In the genomic region with DNA sequence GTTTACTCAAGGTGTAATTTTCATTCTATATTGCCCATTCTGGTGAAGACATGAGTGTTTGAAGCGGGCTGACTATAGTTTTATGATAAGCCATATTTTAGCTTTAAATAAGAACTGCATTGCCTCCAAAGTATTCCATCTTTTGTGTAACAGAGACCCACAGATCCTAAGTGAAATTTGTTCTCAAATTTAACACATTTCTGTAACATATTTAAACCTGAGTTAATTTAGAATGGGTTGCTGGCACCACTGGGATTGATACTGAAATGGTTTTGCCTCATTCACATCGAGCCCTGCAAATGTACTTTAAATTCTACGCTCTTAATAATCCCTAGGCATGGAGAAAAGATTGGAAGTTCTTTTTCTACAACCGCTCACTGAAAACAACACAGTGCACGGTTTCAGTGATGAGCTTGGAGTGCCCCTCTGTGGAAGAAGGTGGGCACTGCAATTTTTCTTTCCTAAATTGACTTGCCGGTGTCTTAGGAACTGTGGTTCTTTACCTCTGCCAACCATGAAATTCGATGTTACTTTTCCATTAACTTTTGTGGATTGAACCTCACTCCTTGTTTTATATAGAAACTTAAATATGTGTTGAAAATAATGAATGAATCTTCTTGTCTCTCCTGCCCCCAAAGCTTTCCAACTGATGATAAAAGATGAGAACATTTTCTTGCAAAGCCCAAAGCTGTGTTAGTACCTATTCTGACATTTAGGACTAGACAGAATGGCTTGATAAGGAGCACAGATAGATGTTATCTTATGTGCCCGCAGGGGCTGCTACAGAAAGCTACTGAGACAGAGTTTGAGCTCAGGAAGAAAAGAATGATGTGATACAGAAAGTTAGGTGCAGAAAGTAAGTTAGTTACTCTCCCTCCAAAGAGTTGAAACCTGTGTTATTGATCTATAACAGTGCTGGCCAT, we compare ENCODE assay signal across 8 cellular contexts.
DNase-seq lines count a peak whose midpoint lies in the region; ATAC-seq and TF ChIP-seq lines count a peak whose summit lies in the region.

No MANE protein-coding gene starts in this region.

- no peak overlapping the region for H3K27ac Mint-ChIP-seq in T-helper 17 cell

- intact Hi-C loops in gastrocnemius medialis (cut with DNase I; ENCODE audit: low total_unique reads): loop anchor here (1.0 to 5.0 kb wide), 2 partner anchors 974 to 1356 kb away; no protein-coding TSS in a partner anchor

- H3K36me3 Mint-ChIP-seq in T-helper 17 cell (ENCODE audit: low read depth): peaks cover 2% of the 10 kb centered on the region

- H3K9ac ChIP-seq in iPS-15b (ENCODE audit: low read depth, low read length): no peak overlapping the region

- in situ Hi-C loops in astrocyte of the spinal cord (cut with HindIII; ENCODE audit: low sequenced_read_pairs): no loop called here
- in situ Hi-C loops in gastrocnemius medialis (cut with MboI; ENCODE audit: low sequenced_read_pairs in 4 of 4): loop anchor here (10.0 to 25.0 kb wide), 2 partner anchors 979 to 1346 kb away; no protein-coding TSS in a partner anchor

- H3K27me3 Mint-ChIP-seq in T-helper 17 cell: peaks cover 63% of the 10 kb centered on the region

- H3K4me3 Mint-ChIP-seq in T-helper 17 cell: peak overlapping the region; percentile 88

- H3K27me3 ChIP-seq in iPS-15b (ENCODE audit: control insufficient read depth, insufficient read depth, low read length) (peaks cover 8% of the 10 kb centered on the region), gastrocnemius medialis (peaks cover 0 to 5% (median 5%) of the 10 kb centered on the region in 3 donors)

- TF ChIP-seq POLR2A in gastrocnemius medialis (IDR thresholded peaks at IDR 0.05): no peak

- TF ChIP-seq CTCF in astrocyte of the spinal cord (IDR thresholded peaks at IDR 0.05; ENCODE audit: low read depth, low read length) (peak; percentile 90), gastrocnemius medialis (IDR thresholded peaks at IDR 0.05 in 4 of 5, conservative IDR thresholded peaks at IDR 0.05 in 1 of 5) (peak; percentile 52 to 87 (median 74))

- DNase-seq in NCI-H1436 (lab: John Stamatoyannopoulos, UW): peak; percentile 79
- DNase-seq in NCI-H1436 treated with DMSO at 0.1 percent for 48 hours (lab: John Stamatoyannopoulos, UW): no peak
- peak; percentile 74 to 95 (median 87) for DNase-seq in NCI-H1417 (lab: John Stamatoyannopoulos, UW)
- peak in 2 of 3 donors; percentile 19 to 39 for DNase-seq in T-helper 17 cell
- DNase-seq in astrocyte of the spinal cord (ENCODE audit: low read depth, low spot score): peak; percentile 83
- DNase-seq in gastrocnemius medialis: peak in 1 of 2 donors; percentile 40

- no peak overlapping the region for H3K4me3 ChIP-seq in astrocyte of the spinal cord (ENCODE audit: low read depth, low read length)
- H3K4me3 ChIP-seq in iPS-15b (ENCODE audit: low read depth, low read length): peak overlapping the region; percentile 64
- peak overlapping the region; percentile 55 to 73 (median 60) for H3K4me3 ChIP-seq in gastrocnemius medialis

- H3K36me3 ChIP-seq in iPS-15b (ENCODE audit: control insufficient read depth, insufficient read depth, low read length): no peaks in the 10 kb centered on the region
- H3K36me3 ChIP-seq in gastrocnemius medialis: no peaks in the 10 kb centered on the region

- H3K27ac ChIP-seq in gastrocnemius medialis: no peak overlapping the region

- no peaks in the 10 kb centered on the region for H3K9me3 ChIP-seq in T-helper 17 cell (ENCODE audit: control insufficient read depth, low read length, poor library complexity, severe bottlenecking)
- H3K9me3 ChIP-seq in iPS-15b (ENCODE audit: control insufficient read depth, insufficient read depth, low read length): no peaks in the 10 kb centered on the region
- no peaks in the 10 kb centered on the region for H3K9me3 ChIP-seq in gastrocnemius medialis

- H3K4me1 ChIP-seq in iPS-15b (ENCODE audit: control insufficient read depth, insufficient read depth, low read length) (no peaks in the 10 kb centered on the region), gastrocnemius medialis (peaks cover 0 to 4% of the 10 kb centered on the region in 2 donors)

- ATAC-seq in HG02763 (IDR thresholded peaks at IDR 0.05; ENCODE audit: unreplicated experiment) (peak; percentile 57), T-helper 17 cell (peak; percentile 80), gastrocnemius medialis (peak; percentile 92 to 93)

- H3K4me1 Mint-ChIP-seq in T-helper 17 cell: peaks cover 11% of the 10 kb centered on the region
